In genomic region chr21:14383596-14384210, GRCh38 we compare ENCODE assay signal across 1 cellular context.
A peak's percentile ranks its signal among the peaks of the same experiment; 100 is the strongest.
TF ChIP-seq lines count a peak whose summit lies in the region.

No MANE protein-coding gene starts in this region.

TF ChIP-seq in HepG2, 621 proteins besides CTCF, POLR2A, EP300 and RAD21 (continued from another document and continues in another):
- TF ChIP-seq BRF2 (CRISPR knock-in tag; IDR thresholded peaks at IDR 0.05), result no peak
- 0 out of 2 replicates have a peak, but pooled peaks have one; percentile 81 for TF ChIP-seq ZNF816 (CRISPR knock-in tag; IDR thresholded peaks at IDR 0.05; ENCODE audit: borderline replicate concordance)
- TF ChIP-seq ZNF264 (CRISPR knock-in tag; IDR thresholded peaks at IDR 0.05), result 0 out of 2 replicates have a peak, but pooled peaks have one; percentile 10
- no peak for TF ChIP-seq SATB2 (CRISPR knock-in tag; IDR thresholded peaks at IDR 0.05)
- no peak for TF ChIP-seq IKZF4 (CRISPR knock-in tag; IDR thresholded peaks at IDR 0.05; ENCODE audit: borderline replicate concordance, low read depth, not compliant biosample characterization)
- no peak for TF ChIP-seq JUND (CRISPR knock-in tag; IDR thresholded peaks at IDR 0.05)
- TF ChIP-seq USF2 (IDR thresholded peaks at IDR 0.05; ENCODE audit: low read depth, low read length), result no peak
- TF ChIP-seq USF2 (CRISPR knock-in tag; IDR thresholded peaks at IDR 0.05; ENCODE audit: borderline replicate concordance), result no peak
- no peak for TF ChIP-seq ZSCAN22 (CRISPR knock-in tag; IDR thresholded peaks at IDR 0.05)
- no peak for TF ChIP-seq NFYC (CRISPR knock-in tag; IDR thresholded peaks at IDR 0.05)
- no peak for TF ChIP-seq RBM39 (IDR thresholded peaks at IDR 0.05; ENCODE audit: low read depth, low read length, poor library complexity, severe bottlenecking)
- TF ChIP-seq ZNF124 (CRISPR knock-in tag; IDR thresholded peaks at IDR 0.05), result no peak
- peak; percentile 41 for TF ChIP-seq HNRNPLL (IDR thresholded peaks at IDR 0.05; ENCODE audit: low read depth, low read length, poor library complexity, severe bottlenecking)
- no peak for TF ChIP-seq ZNF329 (CRISPR knock-in tag; IDR thresholded peaks at IDR 0.05; ENCODE audit: low read depth)
- TF ChIP-seq POLR2AphosphoS5 (IDR thresholded peaks at IDR 0.05; ENCODE audit: low read depth, low read length), result no peak
- TF ChIP-seq ZNF138 (CRISPR knock-in tag; IDR thresholded peaks at IDR 0.05; ENCODE audit: low read depth), result no peak
- TF ChIP-seq EEA1 (CRISPR knock-in tag; IDR thresholded peaks at IDR 0.05; ENCODE audit: borderline replicate concordance), result no peak
- TF ChIP-seq ZBTB44 (CRISPR knock-in tag; IDR thresholded peaks at IDR 0.05), result no peak
- TF ChIP-seq ZNF496 (CRISPR knock-in tag; IDR thresholded peaks at IDR 0.05; ENCODE audit: insufficient replicate concordance), result no peak
- TF ChIP-seq MED1 (CRISPR knock-in tag; IDR thresholded peaks at IDR 0.05), result no peak
- TF ChIP-seq SALL1 (CRISPR knock-in tag; IDR thresholded peaks at IDR 0.05), result peak; percentile 3; the same call in 1 of the 2 replicates
- TF ChIP-seq ATF7-NPFF (CRISPR knock-in tag; IDR thresholded peaks at IDR 0.05; ENCODE audit: low read depth), result no peak
- no peak for TF ChIP-seq MTERF4 (CRISPR knock-in tag; IDR thresholded peaks at IDR 0.05)
- TF ChIP-seq GATAD2A (CRISPR knock-in tag; IDR thresholded peaks at IDR 0.05), result no peak
- TF ChIP-seq ELK4 (CRISPR knock-in tag; IDR thresholded peaks at IDR 0.05; ENCODE audit: borderline replicate concordance), result no peak
- TF ChIP-seq ZBTB25 (CRISPR knock-in tag; IDR thresholded peaks at IDR 0.05), result no peak
- TF ChIP-seq ZNF629 (CRISPR knock-in tag; conservative IDR thresholded peaks at IDR 0.05), result no peak
- no peak for TF ChIP-seq SMARCE1 (IDR thresholded peaks at IDR 0.05; ENCODE audit: borderline replicate concordance)
- 0 out of 2 replicates have a peak, but pooled peaks have one; percentile 19 for TF ChIP-seq TBX2 (CRISPR knock-in tag; IDR thresholded peaks at IDR 0.05; ENCODE audit: borderline replicate concordance)
- peak; percentile 72; the same call in 1 of the 2 replicates for TF ChIP-seq ZNF501 (CRISPR knock-in tag; IDR thresholded peaks at IDR 0.05)
- TF ChIP-seq MIXL1 (CRISPR knock-in tag; IDR thresholded peaks at IDR 0.05), result no peak
- TF ChIP-seq KMT2A (CRISPR knock-in tag; IDR thresholded peaks at IDR 0.05), result no peak
- TF ChIP-seq KLF9 (CRISPR knock-in tag; IDR thresholded peaks at IDR 0.05; ENCODE audit: low read depth), result no peak
- TF ChIP-seq HOXA3 (CRISPR knock-in tag; IDR thresholded peaks at IDR 0.05), result no peak
- TF ChIP-seq MATR3 (CRISPR knock-in tag; IDR thresholded peaks at IDR 0.05), result no peak
- TF ChIP-seq ZNF772 (CRISPR knock-in tag; IDR thresholded peaks at IDR 0.05), result no peak
- TF ChIP-seq CBX2 (IDR thresholded peaks at IDR 0.05; ENCODE audit: low read depth, low read length), result no peak
- TF ChIP-seq CBX2 (CRISPR knock-in tag; IDR thresholded peaks at IDR 0.05; ENCODE audit: low read depth), result no peak
- TF ChIP-seq KLF16 (CRISPR knock-in tag; IDR thresholded peaks at IDR 0.05), result 0 out of 4 replicates have a peak, but pooled peaks of 1 of the 2 experiments have one; percentile 2
- 0 out of 2 replicates have a peak, but pooled peaks have one; percentile 61 for TF ChIP-seq ZNF788 (CRISPR knock-in tag; IDR thresholded peaks at IDR 0.05; ENCODE audit: borderline replicate concordance)
- TF ChIP-seq MAFG (CRISPR knock-in tag; IDR thresholded peaks at IDR 0.05), result no peak
- no peak for TF ChIP-seq TAF1 (CRISPR knock-in tag; IDR thresholded peaks at IDR 0.05)
- no peak for TF ChIP-seq ZNF276 (CRISPR knock-in tag; IDR thresholded peaks at IDR 0.05; ENCODE audit: low read depth)
- TF ChIP-seq PRDM15 (CRISPR knock-in tag; IDR thresholded peaks at IDR 0.05), result no peak
- no peak for TF ChIP-seq ZEB1 (IDR thresholded peaks at IDR 0.05; ENCODE audit: insufficient replicate concordance, low read depth)
- TF ChIP-seq ELF1 (CRISPR knock-in tag; IDR thresholded peaks at IDR 0.05), result no peak
- TF ChIP-seq ZNF142 (CRISPR knock-in tag; IDR thresholded peaks at IDR 0.05), result no peak
- no peak for TF ChIP-seq ZNF33B (CRISPR knock-in tag; IDR thresholded peaks at IDR 0.05)
